ENCODE assay signal across 14 cellular contexts in the genomic region with DNA sequence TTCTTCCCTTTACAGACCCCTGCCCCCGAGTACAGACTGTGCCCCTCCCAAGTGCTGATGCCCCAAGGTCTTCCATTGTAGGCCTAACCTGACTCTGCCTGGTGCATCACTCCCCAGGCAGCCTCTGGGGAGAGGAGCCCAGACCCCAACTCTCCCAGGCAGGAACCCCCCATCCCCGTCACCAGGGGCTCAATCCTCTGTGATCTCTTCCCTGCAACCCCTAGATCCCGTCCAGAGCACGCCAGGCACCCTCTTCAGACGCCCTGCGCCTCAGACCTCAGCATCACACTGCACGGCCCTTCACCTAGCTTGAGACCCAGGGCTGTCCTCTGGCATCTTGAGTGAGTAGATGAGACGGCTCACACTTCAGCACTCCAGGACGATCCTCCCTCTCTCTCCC. TPM values are rescaled to one million over a fixed set of nuclear protein-coding genes. Genes with fewer than 3 reads are reported as not detected.
DNase-seq lines count a peak whose midpoint lies in the region; ATAC-seq and TF ChIP-seq lines count a peak whose summit lies in the region.
"Had no signal": no experiment of that assay in that cellular context is flagged by ENCODE, and none has a peak within 500 bp of the region (broad histone marks: within the 10 kb centered on the region; RNA-seq: fewer than 3 reads in every experiment).

No MANE protein-coding gene starts in this region.

- no peaks in the 10 kb centered on the region for H3K27me3 Mint-ChIP-seq in activated CD8-positive, alpha-beta memory T cell treated with anti-CD3 and anti-CD28 coated beads, Interleukin-2, amount 10 ng/mL, durations not matched to agents 7 days and 5 days
- H3K27me3 Mint-ChIP-seq in stimulated activated naive B cell treated with anti-CD40 and anti-IgM and Interleukin-4, amounts not matched to agents 10 μg/mL and 1 μg/mL and 100 μg/mL, for 72 hours, result peaks cover 0 to 3% of the 10 kb centered on the region in 2 donors

- no peak for DNase-seq in activated CD8-positive, alpha-beta memory T cell treated with anti-CD3 and anti-CD28 coated beads, Interleukin-2, amount 10 ng/mL, durations not matched to agents 7 days and 5 days
- no peak for DNase-seq in activated CD8-positive, alpha-beta memory T cell treated with anti-CD3 and anti-CD28 coated beads, Interleukin-2, amount 50 U/mL, for 4 hours
- DNase-seq in Peyer's patch, result no peak
- no peak for DNase-seq in stimulated activated naive B cell treated with anti-CD40 and anti-IgM and Interleukin-4, amounts not matched to agents 10 μg/mL and 1 μg/mL and 100 μg/mL, for 72 hours
- DNase-seq in dermis blood vessel endothelial cell, result no peak
- no peak for DNase-seq in NCI-H345 treated with DMSO at 0.1 percent for 48 hours (lab: John Stamatoyannopoulos, UW; ENCODE audit: unreplicated experiment)
- DNase-seq in WERI-Rb-1, result no peak
- DNase-seq: DMS 273 treated with DMSO at 0.1 percent for 48 hours, KG1, NCI-H1694, NCI-H69 had no signal

- H3K4me1 Mint-ChIP-seq in activated CD8-positive, alpha-beta memory T cell treated with anti-CD3 and anti-CD28 coated beads, Interleukin-2, amount 10 ng/mL, durations not matched to agents 7 days and 5 days, result peaks cover 33% of the 10 kb centered on the region
- peaks cover 35 to 54% of the 10 kb centered on the region in 2 donors for H3K4me1 Mint-ChIP-seq in stimulated activated naive B cell treated with anti-CD40 and anti-IgM and Interleukin-4, amounts not matched to agents 10 μg/mL and 1 μg/mL and 100 μg/mL, for 72 hours

- no peak overlapping the region for H3K4me3 Mint-ChIP-seq in activated CD8-positive, alpha-beta memory T cell treated with anti-CD3 and anti-CD28 coated beads, Interleukin-2, amount 10 ng/mL, durations not matched to agents 7 days and 5 days
- H3K4me3 Mint-ChIP-seq in stimulated activated naive B cell treated with anti-CD40 and anti-IgM and Interleukin-4, amounts not matched to agents 10 μg/mL and 1 μg/mL and 100 μg/mL, for 72 hours, result peak overlapping the region; percentile 74 to 78

- H3K36me3 ChIP-seq in Peyer's patch (no peaks in the 10 kb centered on the region), WERI-Rb-1 (no peaks in the 10 kb centered on the region)
- H3K36me3 ChIP-seq: ascending aorta had no signal

- H3K9me3 Mint-ChIP-seq in activated CD8-positive, alpha-beta memory T cell treated with anti-CD3 and anti-CD28 coated beads, Interleukin-2, amount 10 ng/mL, durations not matched to agents 7 days and 5 days (ENCODE audit: low read depth), result no peaks in the 10 kb centered on the region
- peaks cover 0 to 2% of the 10 kb centered on the region in 2 donors for H3K9me3 Mint-ChIP-seq in stimulated activated naive B cell treated with anti-CD40 and anti-IgM and Interleukin-4, amounts not matched to agents 10 μg/mL and 1 μg/mL and 100 μg/mL, for 72 hours

- H3K27me3 ChIP-seq in Peyer's patch (no peaks in the 10 kb centered on the region), WERI-Rb-1 (ENCODE audit: insufficient read depth, low read depth, severe bottlenecking) (no peaks in the 10 kb centered on the region)
- H3K27me3 ChIP-seq: ascending aorta had no signal

- H3K36me3 Mint-ChIP-seq in activated CD8-positive, alpha-beta memory T cell treated with anti-CD3 and anti-CD28 coated beads, Interleukin-2, amount 10 ng/mL, durations not matched to agents 7 days and 5 days, result peaks cover 2% of the 10 kb centered on the region
- H3K36me3 Mint-ChIP-seq in stimulated activated naive B cell treated with anti-CD40 and anti-IgM and Interleukin-4, amounts not matched to agents 10 μg/mL and 1 μg/mL and 100 μg/mL, for 72 hours, result peaks cover 2 to 6% of the 10 kb centered on the region in 2 donors

- CTCF ChIA-PET in activated CD8-positive, alpha-beta memory T cell treated with anti-CD3 and anti-CD28 coated beads, Interleukin-2, amount 10 ng/mL, durations not matched to agents 7 days and 5 days (lab: Charles Lee), result interaction anchor here (0.6 to 10.5 kb wide), 4 partner anchors 8 to 86 kb away, joined by 3 to 100 read pairs (median 6); no protein-coding TSS in a partner anchor

- H3K4me3 ChIP-seq in Peyer's patch (no peak overlapping the region), WERI-Rb-1 (ENCODE audit: low read depth, low read length) (no peak overlapping the region)
- H3K4me3 ChIP-seq: skin epidermis had no signal

- H3K27ac Mint-ChIP-seq in activated CD8-positive, alpha-beta memory T cell treated with anti-CD3 and anti-CD28 coated beads, Interleukin-2, amount 10 ng/mL, durations not matched to agents 7 days and 5 days, result peak overlapping the region; percentile 93
- peak overlapping the region; percentile 99 for H3K27ac Mint-ChIP-seq in stimulated activated naive B cell treated with anti-CD40 and anti-IgM and Interleukin-4, amounts not matched to agents 10 μg/mL and 1 μg/mL and 100 μg/mL, for 72 hours

- H3K4me1 ChIP-seq in Peyer's patch, result peaks cover 0 to 18% (median 16%) of the 10 kb centered on the region in 4 donors

- H3K9me3 ChIP-seq in Peyer's patch, result no peaks in the 10 kb centered on the region
- H3K9me3 ChIP-seq in WERI-Rb-1 (ENCODE audit: severe bottlenecking), result no peaks in the 10 kb centered on the region
- H3K9me3 ChIP-seq: ascending aorta had no signal

- H3K27ac ChIP-seq in Peyer's patch (peak overlapping the region; percentile 8 to 71 (median 39)), cingulate gyrus (ENCODE audit: low read depth, low read length) (peak overlapping the region; percentile 94), WERI-Rb-1 (no peak overlapping the region)
- H3K27ac ChIP-seq: ascending aorta had no signal

- no peak for TF ChIP-seq POLR2A in Peyer's patch (IDR thresholded peaks at IDR 0.05)

- ATAC-seq in activated CD8-positive, alpha-beta memory T cell treated with anti-CD3 and anti-CD28 coated beads, Interleukin-2, amount 10 ng/mL, durations not matched to agents 7 days and 5 days, result no peak
- ATAC-seq in stimulated activated naive B cell treated with anti-CD40 and anti-IgM and Interleukin-4, amounts not matched to agents 10 μg/mL and 1 μg/mL and 100 μg/mL, for 72 hours (replicated peaks), result peak; percentile 14 to 19

- TF ChIP-seq CTCF in Peyer's patch (IDR thresholded peaks at IDR 0.05), result no peak
- TF ChIP-seq CTCF in WERI-Rb-1 (IDR thresholded peaks at IDR 0.05; ENCODE audit: low read depth, low read length), result no peak

RNA-seq across cellular contexts. Expression of gene EGR1, which starts 6.4 kb away (rescaled TPM):
- 10 to 100 TPM; 10.0 to 10.7 TPM for total RNA-seq in activated CD8-positive, alpha-beta memory T cell treated with anti-CD3 and anti-CD28 coated beads, Interleukin-2, amount 10 ng/mL, durations not matched to agents 7 days and 5 days
- total RNA-seq in Peyer's patch (100 to 1,000 TPM in 1 of 4 donors, 10 to 100 TPM in 1, 1 to 10 TPM in 2; 5.3 to 109 (median 11.4) TPM), dermis blood vessel endothelial cell (0.93 and 4.8 TPM in 2 replicates)

RNA-seq across cellular contexts. Expression of gene REEP2, which starts 20.0 kb away (rescaled TPM):
- 1 to 10 TPM; 1.7 to 5.4 TPM for total RNA-seq in activated CD8-positive, alpha-beta memory T cell treated with anti-CD3 and anti-CD28 coated beads, Interleukin-2, amount 10 ng/mL, durations not matched to agents 7 days and 5 days
- total RNA-seq in Peyer's patch (10 to 100 TPM in 1 of 4 donors, 1 to 10 TPM in 3; 1.7 to 10.7 (median 2.1) TPM), dermis blood vessel endothelial cell (0.68 and 1.5 TPM in 2 replicates)
